15 cellular contexts compared by ENCODE assay signal in genomic region chr9:138053996-138054752, GRCh38.
A peak's percentile ranks its signal among the peaks of the same experiment; 100 is the strongest.
DNase-seq lines count a peak whose midpoint lies in the region; TF ChIP-seq lines count a peak whose summit lies in the region.
"Had no signal": no experiment of that assay in that cellular context is flagged by ENCODE, and none has a peak within 500 bp of the region (broad histone marks: within the 10 kb centered on the region; RNA-seq: fewer than 3 reads in every experiment).

No MANE protein-coding gene starts in this region.

- no peak overlapping the region for H2BK15ac ChIP-seq in H9 (ENCODE audit: low read depth, low read length)

- no peak overlapping the region for H3K56ac ChIP-seq in H9 (ENCODE audit: insufficient read length, low read depth, low read length)

- H3K23ac ChIP-seq in H9 (ENCODE audit: insufficient read length, low read depth, low read length): no peak overlapping the region

- WGBS in H9 (ENCODE audit: extremely low coverage, insufficient read length, low lambda C conversion rate): no CpG with 5 or more reads among the region's 16 CpGs
- 86 to 89% methylated on average over 10 to 16 of the region's 16 CpGs for WGBS in endodermal cell (ENCODE audit: insufficient coverage in 1 of 2, insufficient read length in 1 of 2), 2 experiments
- WGBS in stomach, 5 donors: 68 to 81% (median 72%) methylated on average over 8 to 16 of the region's 16 CpGs

- H3K27ac Mint-ChIP-seq in H9 (peak overlapping the region in 1 of 3 experiments; percentile 27; a peak in 2 of 7 replicates), endodermal cell (no peak overlapping the region)
- H3K27ac Mint-ChIP-seq: CD4-positive, CD25-positive, alpha-beta regulatory T cell had no signal

- no peak overlapping the region for H2BK5ac ChIP-seq in H9 (ENCODE audit: insufficient read length, low read length)

- no peak overlapping the region for H4K91ac ChIP-seq in H9 (ENCODE audit: insufficient read length, low read depth, low read length)

- H3K9ac ChIP-seq in H9 (ENCODE audit: extremely low read depth, insufficient read length, low read length): no peak overlapping the region
- H3K9ac ChIP-seq in endodermal cell (ENCODE audit: extremely low read depth, low read length, poor library complexity, severe bottlenecking): no peak overlapping the region

- no peak overlapping the region for H3K4ac ChIP-seq in H9 (ENCODE audit: low read depth, low read length)

- H3K4me3 Mint-ChIP-seq in H9 (no peak overlapping the region), endodermal cell (no peak overlapping the region)
- H3K4me3 Mint-ChIP-seq: CD4-positive, CD25-positive, alpha-beta regulatory T cell had no signal

- no peak overlapping the region for H2AK5ac ChIP-seq in H9 (ENCODE audit: insufficient read length, low read length)

- H3K23me2 ChIP-seq in H9 (ENCODE audit: insufficient read length, low read depth, low read length, poor library complexity, severe bottlenecking): no peaks in the 10 kb centered on the region

- no peak for TF ChIP-seq EP300 in stomach (IDR thresholded peaks at IDR 0.05)

- no peak overlapping the region for H4K8ac ChIP-seq in H9 (replicated peaks; ENCODE audit: insufficient read length, low read depth, low read length)

- no peak overlapping the region for H3T11ph ChIP-seq in H9 (ENCODE audit: low read length)

- H3K79me1 ChIP-seq in H9 (ENCODE audit: insufficient read depth, low read depth, low read length, poor library complexity, severe bottlenecking): no peaks in the 10 kb centered on the region

- H3K36me3 Mint-ChIP-seq in H9 (ENCODE audit: insufficient read depth in 1 of 3, low read depth in 3 of 3) (peaks cover 24 to 56% (median 28%) of the 10 kb centered on the region in 3 experiments), endodermal cell (ENCODE audit: low read depth) (peaks cover 49% of the 10 kb centered on the region)

- TF ChIP-seq POLR2A in stomach (IDR thresholded peaks at IDR 0.05): no peak

- H3K9me3 Mint-ChIP-seq in H9 (no peaks in the 10 kb centered on the region), endodermal cell (no peaks in the 10 kb centered on the region)
- H3K9me3 Mint-ChIP-seq: CD4-positive, CD25-positive, alpha-beta regulatory T cell had no signal

- DNase-seq in H9: peak; percentile 26
- DNase-seq in NCI-H526 (lab: John Stamatoyannopoulos, UW): peak; percentile 32 to 72
- peak; percentile 35 for DNase-seq in endodermal cell
- peak; percentile 18 for DNase-seq in stomach
- no peak for DNase-seq in activated CD4-positive, CD25-positive, alpha-beta regulatory T cell treated with anti-CD3 and anti-CD28 coated beads, Interleukin-2, amount 50 U/mL, for 72 hours
- DNase-seq in DMS53 treated with DMSO at 0.1 percent for 48 hours (lab: John Stamatoyannopoulos, UW; ENCODE audit: unreplicated experiment): no peak
- no peak for DNase-seq in NOMO-1 (lab: John Stamatoyannopoulos, UW; ENCODE audit: unreplicated experiment in 2 of 2)
- DNase-seq: activated CD4-positive, alpha-beta T cell treated with anti-CD3 and anti-CD28 coated beads for 1 hour; activated T-cell treated with anti-CD3 and anti-CD28 coated beads, Interleukin-2, amount 50 U/mL, for 1 hour; CD4-positive, CD25-positive, alpha-beta regulatory T cell; NCI-H1436; PC-3 had no signal

- H4K20me1 ChIP-seq in H9 (ENCODE audit: control insufficient read depth, insufficient read depth, insufficient read length): no peaks in the 10 kb centered on the region

- no peaks in the 10 kb centered on the region for H3K27me3 ChIP-seq in H9 (ENCODE audit: insufficient read depth, low read length)
- H3K27me3 ChIP-seq in endodermal cell (ENCODE audit: control insufficient read depth, insufficient read depth, low read length, poor library complexity, severe bottlenecking): no peaks in the 10 kb centered on the region
- peaks cover 0 to 34% (median 4%) of the 10 kb centered on the region in 3 donors for H3K27me3 ChIP-seq in stomach
- H3K27me3 ChIP-seq: adrenal gland had no signal

- intact Hi-C loops in stomach (cut with DNase I; ENCODE audit: low total_unique reads): no loop called here

- H3K18ac ChIP-seq in H9 (ENCODE audit: insufficient read length, low read depth, low read length): no peak overlapping the region

- no peak overlapping the region for H4K5ac ChIP-seq in H9 (ENCODE audit: insufficient read length, low read depth, low read length)

- TF ChIP-seq CTCF in H9 (conservative IDR thresholded peaks at IDR 0.05) (no peak), endodermal cell (conservative IDR thresholded peaks at IDR 0.05) (no peak), stomach (IDR thresholded peaks at IDR 0.05) (no peak)

- no peak overlapping the region for H3K14ac ChIP-seq in H9 (ENCODE audit: insufficient read depth, low read length)

- H3K4me1 ChIP-seq in H9 (ENCODE audit: insufficient read depth, low read length): no peaks in the 10 kb centered on the region
- H3K4me1 ChIP-seq in endodermal cell (ENCODE audit: control insufficient read depth, insufficient read depth, low read length): no peaks in the 10 kb centered on the region
- no peaks in the 10 kb centered on the region for H3K4me1 ChIP-seq in stomach
- H3K4me1 ChIP-seq: adrenal gland, prostate gland, tibial artery had no signal

- no peak overlapping the region for H2BK12ac ChIP-seq in H9 (ENCODE audit: insufficient read length, low read depth, low read length)

- H3K36me3 ChIP-seq in endodermal cell (ENCODE audit: control insufficient read depth, insufficient read depth, low read length): no peaks in the 10 kb centered on the region
- no peaks in the 10 kb centered on the region for H3K36me3 ChIP-seq in stomach
- H3K36me3 ChIP-seq: adrenal gland, prostate gland, tibial artery had no signal

- no peak overlapping the region for H3K27ac ChIP-seq in H9 (ENCODE audit: insufficient read length, low read depth, low read length)
- no peak overlapping the region for H3K27ac ChIP-seq in endodermal cell (ENCODE audit: low read depth, low read length)
- H3K27ac ChIP-seq in stomach: no peak overlapping the region
- H3K27ac ChIP-seq: adrenal gland, prostate gland, tibial artery had no signal

- H3K4me2 ChIP-seq in H9 (ENCODE audit: insufficient read depth, insufficient read length, low read length): no peak overlapping the region

- no peaks in the 10 kb centered on the region for H3K27me3 Mint-ChIP-seq in H9 (ENCODE audit: low read depth)
- no peaks in the 10 kb centered on the region for H3K27me3 Mint-ChIP-seq in endodermal cell (ENCODE audit: insufficient read depth)

- H2BK20ac ChIP-seq in H9 (ENCODE audit: low read depth, low read length, poor library complexity, severe bottlenecking): no peak overlapping the region

- no peak overlapping the region for H3K4me3 ChIP-seq in endodermal cell (ENCODE audit: low read length)
- no peak overlapping the region for H3K4me3 ChIP-seq in stomach
- H3K4me3 ChIP-seq: adrenal gland, prostate gland, tibial artery had no signal

- H3K9me3 ChIP-seq in H9 (ENCODE audit: control insufficient read depth, low read depth, low read length) (no peaks in the 10 kb centered on the region), endodermal cell (ENCODE audit: control insufficient read depth, low read length) (peaks cover 10% of the 10 kb centered on the region), stomach (no peaks in the 10 kb centered on the region)
- H3K9me3 ChIP-seq: adrenal gland, prostate gland, tibial artery had no signal

- H3K4me1 Mint-ChIP-seq in H9 (peaks cover 4 to 13% of the 10 kb centered on the region in 2 experiments), endodermal cell (peaks cover 2% of the 10 kb centered on the region)

- H2AFZ ChIP-seq in H9 (ENCODE audit: low read length): no peak overlapping the region

- no peak overlapping the region for H2BK120ac ChIP-seq in H9 (ENCODE audit: low read depth, low read length, poor library complexity, severe bottlenecking)

- H3K79me2 ChIP-seq in H9 (ENCODE audit: insufficient read depth, low read length): no peaks in the 10 kb centered on the region

Comparison
In these comparisons a context has a peak if more than half of its experiments do, and no peak if none do; other contexts are left out.
1. DNase-seq: peak in H9 (single experiment), NCI-H526 (2 of 2), endodermal cell (single experiment) and stomach (single experiment); none in activated CD4-positive, CD25-positive, alpha-beta regulatory T cell treated with anti-CD3 and anti-CD28 coated beads, Interleukin-2, amount 50 U/mL, for 72 hours (single experiment), DMS53 treated with DMSO at 0.1 percent for 48 hours (single experiment) and NOMO-1 (0 of 2).